ENCODE assay signal across 14 cellular contexts in the genomic region with DNA sequence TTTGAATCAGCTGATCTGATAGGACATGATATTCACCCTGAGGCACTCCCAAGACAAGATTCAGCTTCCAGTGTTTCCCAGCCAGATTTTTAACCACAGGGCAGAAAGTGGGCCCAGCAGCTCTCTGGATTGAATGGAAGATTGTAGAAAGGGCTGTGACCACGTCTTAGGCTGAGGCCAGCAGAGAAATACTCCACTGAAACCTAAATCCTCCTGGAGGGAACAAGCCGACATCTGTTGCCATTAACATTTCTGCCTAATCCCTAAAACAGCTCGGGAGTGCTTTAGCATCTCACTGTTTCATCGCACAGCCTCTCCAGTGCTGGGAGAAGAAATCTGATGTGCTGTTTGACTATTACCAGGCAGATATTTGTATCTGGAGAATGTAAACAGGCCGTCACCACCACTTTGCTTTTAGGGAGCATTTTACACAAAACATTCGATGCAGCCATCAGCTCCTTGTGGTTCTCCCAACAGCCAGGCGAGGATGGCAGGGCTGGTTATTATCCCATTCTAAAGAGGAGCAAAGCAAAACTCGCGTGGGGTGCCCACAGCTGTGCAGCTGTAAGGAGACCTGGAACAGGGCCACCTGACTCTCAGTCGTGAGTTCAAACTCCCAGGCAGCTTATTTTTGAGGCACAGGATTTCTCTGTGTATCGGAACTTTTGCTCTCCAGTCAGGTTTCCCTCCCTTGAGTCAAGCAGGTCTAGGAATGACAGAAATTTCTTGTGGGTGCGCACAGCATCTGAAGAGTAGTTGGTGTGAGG.
DNase-seq lines count a peak whose midpoint lies in the region; ATAC-seq, FAIRE-seq and TF ChIP-seq lines count a peak whose summit lies in the region.
"Had no signal": no experiment of that assay in that cellular context is flagged by ENCODE, and none has a peak within 500 bp of the region (broad histone marks: within the 10 kb centered on the region; RNA-seq: fewer than 3 reads in every experiment).

No MANE protein-coding gene starts in this region.

- H3K36me3 ChIP-seq in gastrocnemius medialis, result no peaks in the 10 kb centered on the region
- no peaks in the 10 kb centered on the region for H3K36me3 ChIP-seq in upper lobe of right lung
- no peaks in the 10 kb centered on the region for H3K36me3 ChIP-seq in pancreas
- no peaks in the 10 kb centered on the region for H3K36me3 ChIP-seq in mucosa of descending colon (ENCODE audit: low read depth)

- TF ChIP-seq CTCF in fibroblast of the aortic adventitia (IDR thresholded peaks at IDR 0.05; ENCODE audit: insufficient read depth, low read length) (no peak), gastrocnemius medialis (IDR thresholded peaks at IDR 0.05 in 4 of 5, conservative IDR thresholded peaks at IDR 0.05 in 1 of 5) (no peak), upper lobe of right lung (IDR thresholded peaks at IDR 0.05) (no peak), pancreas (IDR thresholded peaks at IDR 0.05) (no peak), mucosa of descending colon (IDR thresholded peaks at IDR 0.05) (no peak)

- H3K9me3 ChIP-seq in gastrocnemius medialis, result no peaks in the 10 kb centered on the region
- no peaks in the 10 kb centered on the region for H3K9me3 ChIP-seq in upper lobe of right lung
- no peaks in the 10 kb centered on the region for H3K9me3 ChIP-seq in pancreas
- H3K9me3 ChIP-seq in mucosa of descending colon, result no peaks in the 10 kb centered on the region

- H3K27ac ChIP-seq in gastrocnemius medialis (peak overlapping the region in 3 of 4 donors; percentile 30 to 53 (median 43)), upper lobe of right lung (no peak overlapping the region), pancreas (no peak overlapping the region)
- H3K27ac ChIP-seq: SK-N-MC had no signal

- H3K4me1 ChIP-seq in gastrocnemius medialis (peaks cover 22 to 36% of the 10 kb centered on the region in 2 donors), upper lobe of right lung (peaks cover 14% of the 10 kb centered on the region), pancreas (peaks cover 0 to 4% (median 0%) of the 10 kb centered on the region in 3 donors), mucosa of descending colon (ENCODE audit: low read depth) (peaks cover 17% of the 10 kb centered on the region)

- peak; percentile 62 for DNase-seq in ELF-1 (ENCODE audit: low read depth, low spot score)
- DNase-seq in NCI-H82 treated with DMSO at 0.1 percent for 48 hours (lab: John Stamatoyannopoulos, UW; ENCODE audit: unreplicated experiment), result peak; percentile 91
- DNase-seq in fibroblast of the aortic adventitia (ENCODE audit: low read depth), result peak; percentile 16
- no peak for DNase-seq in gastrocnemius medialis
- DNase-seq in superior temporal gyrus (ENCODE audit: extremely low spot score), result no peak
- DNase-seq in upper lobe of right lung, result no peak
- DNase-seq in pancreas, result no peak
- no peak for DNase-seq in mucosa of descending colon
- DNase-seq: activated T-cell treated with anti-CD3 and anti-CD28 coated beads, Interleukin-2, amount 50 U/mL, for 48 hours; NCI-H1694 treated with DMSO at 0.1 percent for 48 hours; NK-92 treated with Interleukin-12 subunit alpha and Interleukin-12 subunit beta, amount 100 ng/mL, for 24 hours had no signal

- H3K4me3 ChIP-seq in fibroblast of the aortic adventitia (ENCODE audit: low read depth, low read length) (no peak overlapping the region), gastrocnemius medialis (no peak overlapping the region), upper lobe of right lung (no peak overlapping the region), pancreas (no peak overlapping the region), mucosa of descending colon (no peak overlapping the region)
- H3K4me3 ChIP-seq: SK-N-MC had no signal

- in situ Hi-C loops in gastrocnemius medialis (cut with MboI; ENCODE audit: low sequenced_read_pairs in 4 of 4), result loop anchor here in 1 of 4 donors (10.0 kb wide), 1 partner anchor 314 kb away; no protein-coding TSS in a partner anchor

- H3K27me3 ChIP-seq in gastrocnemius medialis (no peaks in the 10 kb centered on the region), upper lobe of right lung (no peaks in the 10 kb centered on the region), pancreas (no peaks in the 10 kb centered on the region)

- 84 to 86% methylated on average over 12 of the region's 12 CpGs for WGBS in pancreas, 2 donors

- intact Hi-C loops in gastrocnemius medialis (cut with DNase I; ENCODE audit: low total_unique reads), result loop anchor here (5.0 kb wide), 6 partner anchors 42 to 322 kb away; a partner anchor contains a TSS
- intact Hi-C loops in upper lobe of right lung (cut with DNase I), result no loop called here
- intact Hi-C loops in pancreas (cut with DNase I), result no loop called here
- intact Hi-C loops in mucosa of descending colon (cut with DNase I, micrococcal nuclease), result no loop called here

- no peak for ATAC-seq in gastrocnemius medialis
- no peak for ATAC-seq in upper lobe of right lung
- ATAC-seq in pancreas, result no peak
- no peak for ATAC-seq in mucosa of descending colon
- ATAC-seq: activated CD4-positive, CD25-positive, alpha-beta regulatory T cell treated with anti-CD3 and anti-CD28 coated beads, Interleukin-2, amount 50 U/mL, for 24 hours; HepG2 had no signal

- FAIRE-seq in pancreas (lab: Jason Lieb, UNC), result no peak
- FAIRE-seq: HepG2 had no signal

- no peak for TF ChIP-seq POLR2A in gastrocnemius medialis (IDR thresholded peaks at IDR 0.05)

Comparison
In these comparisons a context has a peak if more than half of its experiments do, and no peak if none do; other contexts are left out.
1. DNase-seq: peak in ELF-1 (single experiment), NCI-H82 treated with DMSO at 0.1 percent for 48 hours (single experiment) and fibroblast of the aortic adventitia (single experiment); none in gastrocnemius medialis (0 of 2), superior temporal gyrus (single experiment), upper lobe of right lung (single experiment), pancreas (0 of 6) and mucosa of descending colon (0 of 3).
2. H3K27ac ChIP-seq: peak in gastrocnemius medialis (3 of 4); none in upper lobe of right lung (single experiment) and pancreas (0 of 4).